9 cellular contexts compared by ENCODE assay signal in the genomic region with DNA sequence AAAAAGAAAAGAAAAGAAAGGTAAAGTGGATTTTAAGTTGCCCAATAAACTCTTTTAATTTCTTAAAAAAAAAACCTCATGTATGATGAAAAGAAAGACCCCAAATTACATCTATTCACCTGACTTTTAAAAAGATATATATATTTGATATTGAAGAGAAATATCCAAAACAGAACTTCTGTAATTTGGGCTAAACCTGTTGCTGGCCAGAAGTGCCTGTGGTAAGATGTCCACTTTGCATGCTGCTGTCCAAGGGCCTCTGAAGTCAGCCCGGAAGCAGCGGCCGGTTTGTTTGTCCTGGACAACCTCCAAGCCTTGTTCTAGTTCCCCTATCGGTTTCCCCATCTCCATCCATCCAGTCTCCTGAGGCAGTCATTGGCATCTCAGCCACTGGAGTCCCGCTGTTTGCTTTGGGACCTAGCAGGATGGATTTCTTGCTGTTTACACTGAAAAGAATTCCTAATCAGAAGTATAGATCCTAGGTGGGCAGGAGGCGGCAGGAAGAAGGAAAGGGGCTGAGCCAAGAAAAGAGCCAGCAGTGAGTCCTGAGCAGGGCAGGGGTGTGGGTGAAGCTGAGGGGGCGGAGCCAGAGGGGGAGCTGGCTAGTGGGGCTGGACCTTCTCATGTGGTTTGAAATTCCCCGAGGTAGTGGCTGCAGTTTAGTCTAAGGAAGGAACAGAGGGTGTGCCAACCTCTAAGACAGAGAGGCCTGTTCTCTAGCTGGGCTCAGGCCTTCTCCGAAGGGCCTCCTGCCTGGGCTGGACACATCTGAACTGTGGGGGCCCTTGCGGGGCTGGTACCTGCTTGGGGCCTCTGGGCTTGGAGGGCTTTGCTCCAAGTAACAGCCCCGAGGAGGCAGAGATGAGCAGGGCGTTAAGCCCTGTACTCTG. TPM values are rescaled to one million over a fixed set of nuclear protein-coding genes. Genes with fewer than 3 reads are reported as not detected.
DNase-seq lines count a peak whose midpoint lies in the region; ATAC-seq and TF ChIP-seq lines count a peak whose summit lies in the region.
"Had no signal": no experiment of that assay in that cellular context is flagged by ENCODE, and none has a peak within 500 bp of the region (broad histone marks: within the 10 kb centered on the region; RNA-seq: fewer than 3 reads in every experiment).

No MANE protein-coding gene starts in this region.

- H3K4me1 ChIP-seq in adrenal gland (replicated peaks in 1 of 2) = peaks cover 0 to 7% of the 10 kb centered on the region in 2 donors
- peaks cover 3% of the 10 kb centered on the region; the same call in 1 of the 2 replicates for H3K4me1 ChIP-seq in iPS DF 6.9 (ENCODE audit: control insufficient read depth, insufficient read depth, low read length)

- ATAC-seq in GM18868 (IDR thresholded peaks at IDR 0.05; ENCODE audit: unreplicated experiment) = no peak
- no peak for ATAC-seq in HG02610 (IDR thresholded peaks at IDR 0.05; ENCODE audit: unreplicated experiment)

- H3K36me3 Mint-ChIP-seq in type B pancreatic cell = peaks cover 4% of the 10 kb centered on the region
- H3K36me3 Mint-ChIP-seq: brain had no signal

- DNase-seq in DMS153 (lab: John Stamatoyannopoulos, UW) (peak; percentile 48), DMS153 treated with DMSO at 0.1 percent for 48 hours (lab: John Stamatoyannopoulos, UW; ENCODE audit: unreplicated experiment) (no peak), adrenal gland (peak in 6 of 7 donors; percentile 33 to 70 (median 50)), iPS DF 6.9 (ENCODE audit: low read depth, low spot score) (peak; percentile 37), type B pancreatic cell (ENCODE audit: extremely low spot score, unreplicated experiment) (no peak)
- no peak for DNase-seq in activated CD4-positive, alpha-beta T cell treated with anti-CD3 and anti-CD28 coated beads for 4 hours

- TF ChIP-seq CTCF in adrenal gland (IDR thresholded peaks at IDR 0.05) (no peak), type B pancreatic cell (conservative IDR thresholded peaks at IDR 0.05) (no peak)

- intact Hi-C loops in adrenal gland (cut with DNase I) = no loop called here

- peaks cover 18% of the 10 kb centered on the region for H3K27me3 ChIP-seq in adrenal gland
- no peaks in the 10 kb centered on the region; the same call in 1 of the 2 replicates for H3K27me3 ChIP-seq in iPS DF 6.9 (ENCODE audit: control insufficient read depth, insufficient read depth, low read length)

- no peaks in the 10 kb centered on the region for H3K9me3 Mint-ChIP-seq in type B pancreatic cell

- no peak for TF ChIP-seq POLR2A in adrenal gland (IDR thresholded peaks at IDR 0.05)

- peaks cover 36% of the 10 kb centered on the region for H3K4me1 Mint-ChIP-seq in type B pancreatic cell (ENCODE audit: unreplicated experiment)

- 49 to 53% (median 51%) methylated on average over 12 of the region's 12 CpGs for WGBS in adrenal gland, 4 donors
- no CpG with 5 or more reads among the region's 12 CpGs for WGBS in iPS DF 6.9 (ENCODE audit: insufficient coverage, insufficient read length)

- H3K36me3 ChIP-seq in adrenal gland (replicated peaks in 1 of 2) (no peaks in the 10 kb centered on the region), iPS DF 6.9 (ENCODE audit: control insufficient read depth, insufficient read depth, low read length) (no peaks in the 10 kb centered on the region)

- H3K27ac Mint-ChIP-seq in type B pancreatic cell = no peak overlapping the region
- H3K27ac Mint-ChIP-seq: brain had no signal

- peak overlapping the region; percentile 17 for H3K4me3 Mint-ChIP-seq in type B pancreatic cell
- H3K4me3 Mint-ChIP-seq: brain had no signal

- H3K4me3 ChIP-seq in adrenal gland = no peak overlapping the region
- H3K4me3 ChIP-seq in iPS DF 6.9 (ENCODE audit: low read length) = no peak overlapping the region

- H3K9me3 ChIP-seq in adrenal gland (replicated peaks in 1 of 3) = no peaks in the 10 kb centered on the region
- H3K9me3 ChIP-seq in iPS DF 6.9 (ENCODE audit: control insufficient read depth, insufficient read depth, low read length) = no peaks in the 10 kb centered on the region

- no peak overlapping the region for H3K27ac ChIP-seq in adrenal gland
- no peak overlapping the region for H3K27ac ChIP-seq in iPS DF 6.9 (ENCODE audit: low read length)

- peaks cover 35% of the 10 kb centered on the region for H3K27me3 Mint-ChIP-seq in type B pancreatic cell

RNA-seq across cellular contexts. Expression of a gene that starts 3.3 kb away (rescaled TPM):
- under 1 TPM in 2 of 8 donors, not detected in 6; under 0.01 to 0.11 TPM for total RNA-seq in adrenal gland
- under 1 TPM in 2 of 3 donors, not detected in 1; 0.09 to 0.27 TPM for polyA plus RNA-seq in adrenal gland
- 2.1 and 2.4 TPM in 2 replicates for total RNA-seq in type B pancreatic cell (ENCODE audit: low replicate concordance)

RNA-seq across cellular contexts. Expression of a gene that starts 56.5 kb away (rescaled TPM):
- total RNA-seq in adrenal gland (1 to 10 TPM in 7 of 8 donors, under 1 TPM in 1; 0.48 to 5.6 (median 2.5) TPM), type B pancreatic cell (ENCODE audit: low replicate concordance) (20.4 and 40.8 TPM in 2 replicates)
- 1 to 10 TPM; 1.0 to 2.5 (median 2.1) TPM for polyA plus RNA-seq in adrenal gland

Comparison
In these comparisons a context has a peak if more than half of its experiments do, and no peak if none do; other contexts are left out.
1. DNase-seq: peak in DMS153 (single experiment), adrenal gland (6 of 7) and iPS DF 6.9 (single experiment); none in DMS153 treated with DMSO at 0.1 percent for 48 hours (single experiment), type B pancreatic cell (single experiment) and activated CD4-positive, alpha-beta T cell treated with anti-CD3 and anti-CD28 coated beads for 4 hours (0 of 2).